ENCODE assay signal across 25 cellular contexts in genomic region chr6:135269399-135270005, GRCh38.
A peak's percentile ranks its signal among the peaks of the same experiment; 100 is the strongest.
DNase-seq lines count a peak whose midpoint lies in the region; ATAC-seq and TF ChIP-seq lines count a peak whose summit lies in the region.
"Had no signal": no experiment of that assay in that cellular context is flagged by ENCODE, and none has a peak within 500 bp of the region (broad histone marks: within the 10 kb centered on the region; RNA-seq: fewer than 3 reads in every experiment).

No MANE protein-coding gene starts in this region.

- no peak for TF ChIP-seq CTCF in cardiac muscle cell (IDR thresholded peaks at IDR 0.05; ENCODE audit: low read depth, low read length)
- no peak for TF ChIP-seq CTCF in endodermal cell (conservative IDR thresholded peaks at IDR 0.05)
- TF ChIP-seq CTCF in transverse colon (IDR thresholded peaks at IDR 0.05) = no peak

- peaks cover 44% of the 10 kb centered on the region for H3K4me1 Mint-ChIP-seq in endodermal cell
- H3K4me1 Mint-ChIP-seq in activated T-helper 2 cell treated with anti-CD3 and anti-CD28 coated beads, Interferon-gamma antibody, Interleukin-2, Interleukin-4, amounts not matched to agents 10 μg/mL and 5 μg/mL and 100 μg/mL, durations not matched to agents 14 hours and 24 hours and 36 hours (ENCODE audit: low read depth) = peaks cover 5% of the 10 kb centered on the region
- H3K4me1 Mint-ChIP-seq in activated T-helper 1 cell treated with anti-CD3 and anti-CD28 coated beads, Interleukin-12 subunit alpha, Interleukin-12 subunit beta, Interleukin-2, Interleukin-4 antibody, amounts not matched to agents 30 ng/mL and 10 ng/mL and 1 ng/mL, durations not matched to agents 14 hours and 24 hours and 36 hours (ENCODE audit: low read depth) = peaks cover 6% of the 10 kb centered on the region
- H3K4me1 Mint-ChIP-seq: natural killer cell had no signal

- H3K27me3 ChIP-seq in cardiac muscle cell = no peaks in the 10 kb centered on the region
- H3K27me3 ChIP-seq in endodermal cell (ENCODE audit: control insufficient read depth, insufficient read depth, low read length, poor library complexity, severe bottlenecking) = no peaks in the 10 kb centered on the region
- H3K27me3 ChIP-seq in transverse colon = no peaks in the 10 kb centered on the region
- H3K27me3 ChIP-seq: pancreas, thyroid gland had no signal

- H3K27me3 Mint-ChIP-seq in endodermal cell (ENCODE audit: insufficient read depth) = no peaks in the 10 kb centered on the region
- H3K27me3 Mint-ChIP-seq in activated T-helper 2 cell treated with anti-CD3 and anti-CD28 coated beads, Interferon-gamma antibody, Interleukin-2, Interleukin-4, amounts not matched to agents 10 μg/mL and 5 μg/mL and 100 μg/mL, durations not matched to agents 14 hours and 24 hours and 36 hours (ENCODE audit: low read depth) = no peaks in the 10 kb centered on the region
- H3K27me3 Mint-ChIP-seq in activated T-helper 1 cell treated with anti-CD3 and anti-CD28 coated beads, Interleukin-12 subunit alpha, Interleukin-12 subunit beta, Interleukin-2, Interleukin-4 antibody, amounts not matched to agents 30 ng/mL and 10 ng/mL and 1 ng/mL, durations not matched to agents 14 hours and 24 hours and 36 hours (ENCODE audit: insufficient read depth) = peaks cover 1% of the 10 kb centered on the region
- H3K27me3 Mint-ChIP-seq: stimulated activated naive B cell treated with anti-CD40 and anti-IgM and Interleukin-4, amounts not matched to agents 10 μg/mL and 1 μg/mL and 100 μg/mL, for 72 hours had no signal

- H3K36me3 ChIP-seq in cardiac muscle cell = no peaks in the 10 kb centered on the region
- no peaks in the 10 kb centered on the region for H3K36me3 ChIP-seq in endodermal cell (ENCODE audit: control insufficient read depth, insufficient read depth, low read length)
- no peaks in the 10 kb centered on the region for H3K36me3 ChIP-seq in transverse colon
- H3K36me3 ChIP-seq: pancreas, thyroid gland had no signal

- H3K4me3 Mint-ChIP-seq in endodermal cell = no peak overlapping the region
- H3K4me3 Mint-ChIP-seq in activated T-helper 2 cell treated with anti-CD3 and anti-CD28 coated beads, Interferon-gamma antibody, Interleukin-2, Interleukin-4, amounts not matched to agents 10 μg/mL and 5 μg/mL and 100 μg/mL, durations not matched to agents 14 hours and 24 hours and 36 hours (ENCODE audit: low read depth) = no peak overlapping the region
- no peak overlapping the region for H3K4me3 Mint-ChIP-seq in activated T-helper 1 cell treated with anti-CD3 and anti-CD28 coated beads, Interleukin-12 subunit alpha, Interleukin-12 subunit beta, Interleukin-2, Interleukin-4 antibody, amounts not matched to agents 30 ng/mL and 10 ng/mL and 1 ng/mL, durations not matched to agents 14 hours and 24 hours and 36 hours
- H3K4me3 Mint-ChIP-seq: natural killer cell had no signal

- 91 to 100% methylated on average over 1 to 6 of the region's 6 CpGs for WGBS in endodermal cell (ENCODE audit: insufficient coverage in 1 of 2, insufficient read length in 1 of 2), 2 experiments
- WGBS in transverse colon (ENCODE audit: low coverage in 1 of 2), 2 donors = 49 to 69% methylated on average over 2 to 6 of the region's 6 CpGs

- peaks cover 7% of the 10 kb centered on the region for H3K9me3 Mint-ChIP-seq in endodermal cell
- H3K9me3 Mint-ChIP-seq in activated T-helper 2 cell treated with anti-CD3 and anti-CD28 coated beads, Interferon-gamma antibody, Interleukin-2, Interleukin-4, amounts not matched to agents 10 μg/mL and 5 μg/mL and 100 μg/mL, durations not matched to agents 14 hours and 24 hours and 36 hours = no peaks in the 10 kb centered on the region
- no peaks in the 10 kb centered on the region for H3K9me3 Mint-ChIP-seq in activated T-helper 1 cell treated with anti-CD3 and anti-CD28 coated beads, Interleukin-12 subunit alpha, Interleukin-12 subunit beta, Interleukin-2, Interleukin-4 antibody, amounts not matched to agents 30 ng/mL and 10 ng/mL and 1 ng/mL, durations not matched to agents 14 hours and 24 hours and 36 hours
- H3K9me3 Mint-ChIP-seq: natural killer cell; stimulated activated naive B cell treated with anti-CD40 and anti-IgM and Interleukin-4, amounts not matched to agents 10 μg/mL and 1 μg/mL and 100 μg/mL, for 72 hours had no signal

- peak in 1 of 2 donors; percentile 75 for DNase-seq in cardiac muscle cell (ENCODE audit: low read depth in 1 of 2, low spot score in 1 of 2)
- no peak for DNase-seq in cardiac septum (ENCODE audit: low spot score)
- peak; percentile 25 for DNase-seq in NCI-H146 treated with DMSO at 0.1 percent for 48 hours (lab: John Stamatoyannopoulos, UW; ENCODE audit: unreplicated experiment)
- no peak for DNase-seq in endodermal cell
- DNase-seq in transverse colon = peak; percentile 84
- no peak for DNase-seq in activated T-helper 2 cell treated with anti-CD3 and anti-CD28 coated beads, Interferon-gamma antibody, Interleukin-2, Interleukin-4, amounts not matched to agents 10 μg/mL and 5 μg/mL and 100 μg/mL, durations not matched to agents 14 hours and 24 hours and 36 hours (ENCODE audit: low spot score)
- no peak for DNase-seq in activated T-helper 1 cell treated with anti-CD3 and anti-CD28 coated beads, Interleukin-12 subunit alpha, Interleukin-12 subunit beta, Interleukin-2, Interleukin-4 antibody, amounts not matched to agents 30 ng/mL and 10 ng/mL and 1 ng/mL, durations not matched to agents 14 hours and 24 hours and 36 hours (ENCODE audit: low spot score)
- DNase-seq: activated CD8-positive, alpha-beta memory T cell treated with anti-CD3 and anti-CD28 coated beads, Interleukin-2, amount 50 U/mL, for 4 hours; activated effector memory CD4-positive, alpha-beta T cell treated with anti-CD3 and anti-CD28 coated beads, Interleukin-2, amount 50 U/mL, for 16 hours; foreskin melanocyte; GOT3; hypothalamus; islet precursor cell; natural killer cell; NCI-H1417 treated with DMSO at 0.1 percent for 48 hours; NCI-H2171 treated with DMSO at 0.1 percent for 48 hours; NCI-H526 treated with DMSO at 0.1 percent for 48 hours; pancreas; stimulated activated CD4-positive, alpha-beta T cell treated with anti-CD3 and anti-CD28 coated beads, Interleukin-1b, Interleukin-23, amount 100 ng/mL, for 48 hours; stimulated activated naive B cell treated with anti-CD40 and anti-IgM and Interleukin-4, amounts not matched to agents 10 μg/mL and 1 μg/mL and 100 μg/mL, for 72 hours; T-helper 2 cell; thyroid gland had no signal

- peaks cover 15% of the 10 kb centered on the region for H3K4me1 ChIP-seq in cardiac muscle cell (ENCODE audit: low read depth)
- H3K4me1 ChIP-seq in endodermal cell (ENCODE audit: control insufficient read depth, insufficient read depth, low read length) = peaks cover 16% of the 10 kb centered on the region
- H3K4me1 ChIP-seq in transverse colon = peaks cover 8 to 72% (median 49%) of the 10 kb centered on the region in 4 donors
- H3K4me1 ChIP-seq: thyroid gland had no signal

- intact Hi-C loops in cardiac septum (cut with DNase I) = no loop called here
- intact Hi-C loops in transverse colon (cut with DNase I; ENCODE audit: low total_unique reads) = no loop called here
- intact Hi-C loops in activated T-helper 2 cell treated with anti-CD3 and anti-CD28 coated beads, Interferon-gamma antibody, Interleukin-2, Interleukin-4, amounts not matched to agents 10 μg/mL and 5 μg/mL and 100 μg/mL, durations not matched to agents 14 hours and 24 hours and 36 hours (cut with micrococcal nuclease) = loop anchor here (5.0 kb wide), 1 partner anchor 37 kb away; no protein-coding TSS in a partner anchor
- intact Hi-C loops in activated T-helper 1 cell treated with anti-CD3 and anti-CD28 coated beads, Interleukin-12 subunit alpha, Interleukin-12 subunit beta, Interleukin-2, Interleukin-4 antibody, amounts not matched to agents 30 ng/mL and 10 ng/mL and 1 ng/mL, durations not matched to agents 14 hours and 24 hours and 36 hours (cut with micrococcal nuclease) = no loop called here

- TF ChIP-seq EP300 in transverse colon (IDR thresholded peaks at IDR 0.05; ENCODE audit: low read depth) = no peak

- H3K9me3 ChIP-seq in cardiac muscle cell (ENCODE audit: low read depth) (no peaks in the 10 kb centered on the region), endodermal cell (ENCODE audit: control insufficient read depth, low read length) (peaks cover 5% of the 10 kb centered on the region), transverse colon (no peaks in the 10 kb centered on the region)
- H3K9me3 ChIP-seq: pancreas, thyroid gland had no signal

- no peaks in the 10 kb centered on the region for H3K36me3 Mint-ChIP-seq in endodermal cell (ENCODE audit: low read depth)
- no peaks in the 10 kb centered on the region for H3K36me3 Mint-ChIP-seq in activated T-helper 2 cell treated with anti-CD3 and anti-CD28 coated beads, Interferon-gamma antibody, Interleukin-2, Interleukin-4, amounts not matched to agents 10 μg/mL and 5 μg/mL and 100 μg/mL, durations not matched to agents 14 hours and 24 hours and 36 hours (ENCODE audit: low read depth)
- H3K36me3 Mint-ChIP-seq in activated T-helper 1 cell treated with anti-CD3 and anti-CD28 coated beads, Interleukin-12 subunit alpha, Interleukin-12 subunit beta, Interleukin-2, Interleukin-4 antibody, amounts not matched to agents 30 ng/mL and 10 ng/mL and 1 ng/mL, durations not matched to agents 14 hours and 24 hours and 36 hours (ENCODE audit: low read depth) = no peaks in the 10 kb centered on the region
- H3K36me3 Mint-ChIP-seq: natural killer cell had no signal

- peak overlapping the region; percentile 58 for H3K27ac Mint-ChIP-seq in endodermal cell
- no peak overlapping the region for H3K27ac Mint-ChIP-seq in activated T-helper 2 cell treated with anti-CD3 and anti-CD28 coated beads, Interferon-gamma antibody, Interleukin-2, Interleukin-4, amounts not matched to agents 10 μg/mL and 5 μg/mL and 100 μg/mL, durations not matched to agents 14 hours and 24 hours and 36 hours
- H3K27ac Mint-ChIP-seq in activated T-helper 1 cell treated with anti-CD3 and anti-CD28 coated beads, Interleukin-12 subunit alpha, Interleukin-12 subunit beta, Interleukin-2, Interleukin-4 antibody, amounts not matched to agents 30 ng/mL and 10 ng/mL and 1 ng/mL, durations not matched to agents 14 hours and 24 hours and 36 hours = no peak overlapping the region
- H3K27ac Mint-ChIP-seq: natural killer cell had no signal

- in situ Hi-C loops in transverse colon (cut with MboI; ENCODE audit: low pct_ligation_motif_present in 1 of 4, low pct_unique_long_range_greater_than_20kb in 1 of 4, low sequenced_read_pairs in 3 of 4) = no loop called here

- ATAC-seq in HG03442 (IDR thresholded peaks at IDR 0.05; ENCODE audit: unreplicated experiment) = no peak
- ATAC-seq: GM12878, natural killer cell had no signal

- TF ChIP-seq POLR2A in transverse colon (IDR thresholded peaks at IDR 0.05) = no peak

- H3K27ac ChIP-seq in cardiac muscle cell (peak overlapping the region; percentile 25), endodermal cell (ENCODE audit: low read depth, low read length) (no peak overlapping the region), transverse colon (peak overlapping the region; percentile 67 to 89 (median 89))
- H3K27ac ChIP-seq: SK-N-MC, thyroid gland had no signal

- H3K4me3 ChIP-seq in cardiac muscle cell (no peak overlapping the region), endodermal cell (ENCODE audit: low read length) (no peak overlapping the region), transverse colon (no peak overlapping the region)
- H3K4me3 ChIP-seq: GM12878, pancreas, SK-N-MC, thyroid gland had no signal

- no peak overlapping the region for H3K9ac ChIP-seq in endodermal cell (ENCODE audit: extremely low read depth, low read length, poor library complexity, severe bottlenecking)

Comparison
In these comparisons a context has a peak if more than half of its experiments do, and no peak if none do; other contexts are left out.
1. DNase-seq: peak in NCI-H146 treated with DMSO at 0.1 percent for 48 hours (single experiment) and transverse colon (single experiment); none in cardiac septum (single experiment), endodermal cell (single experiment), activated T-helper 2 cell treated with anti-CD3 and anti-CD28 coated beads, Interferon-gamma antibody, Interleukin-2, Interleukin-4, amounts not matched to agents 10 μg/mL and 5 μg/mL and 100 μg/mL, durations not matched to agents 14 hours and 24 hours and 36 hours (single experiment) and activated T-helper 1 cell treated with anti-CD3 and anti-CD28 coated beads, Interleukin-12 subunit alpha, Interleukin-12 subunit beta, Interleukin-2, Interleukin-4 antibody, amounts not matched to agents 30 ng/mL and 10 ng/mL and 1 ng/mL, durations not matched to agents 14 hours and 24 hours and 36 hours (single experiment).